Comparison of ENCODE assay signal across 13 cellular contexts in genomic region chr2:190547914-190548313, GRCh38.
"Had no signal": no experiment of that assay in that cellular context is flagged by ENCODE, and none has a peak within 500 bp of the region (broad histone marks: within the 10 kb centered on the region; RNA-seq: fewer than 3 reads in every experiment).

No MANE protein-coding gene starts in this region.

- FAIRE-seq: islet of Langerhans had no signal

- H3K4me3 ChIP-seq: psoas muscle, right lobe of liver, spleen, testis, upper lobe of left lung had no signal

- H3K27ac ChIP-seq: psoas muscle, right lobe of liver, spleen, upper lobe of left lung had no signal

- H3K9me3 ChIP-seq: psoas muscle, right lobe of liver, spleen, testis, upper lobe of left lung had no signal

- ATAC-seq: left lobe of liver, psoas muscle, right lobe of liver had no signal

- DNase-seq: activated CD4-positive, alpha-beta T cell treated with anti-CD3 and anti-CD28 coated beads, Interleukin-2, amount 50 U/mL, for 4 hours; activated CD4-positive, CD25-positive, alpha-beta regulatory T cell treated with anti-CD3 and anti-CD28 coated beads, Interleukin-2, amount 50 U/mL, for 72 hours; activated naive CD4-positive, alpha-beta T cell; activated T-cell treated with anti-CD3 and anti-CD28 coated beads for 4 hours; aorta; erythroblast; psoas muscle; right lobe of liver; spleen; testis; upper lobe of left lung had no signal

- H3K4me1 ChIP-seq: psoas muscle, right lobe of liver, testis, upper lobe of left lung had no signal

- H3K36me3 ChIP-seq: right lobe of liver, spleen, upper lobe of left lung had no signal

- H3K27me3 ChIP-seq: right lobe of liver, spleen, testis, upper lobe of left lung had no signal
